Comparison of ENCODE assay signal across 33 cellular contexts in genomic region chr7:142867398-142868187, GRCh38. TPM values are rescaled to one million over a fixed set of nuclear protein-coding genes. Genes with fewer than 3 reads are reported as not detected.
A peak's percentile ranks its signal among the peaks of the same experiment; 100 is the strongest.
DNase-seq lines count a peak whose midpoint lies in the region; ATAC-seq and TF ChIP-seq lines count a peak whose summit lies in the region.
"Had no signal": no experiment of that assay in that cellular context is flagged by ENCODE, and none has a peak within 500 bp of the region (broad histone marks: within the 10 kb centered on the region; RNA-seq: fewer than 3 reads in every experiment).

No MANE protein-coding gene starts in this region.

- H3K27me3 Mint-ChIP-seq in neural progenitor cell (ENCODE audit: insufficient read depth, low read depth) (peaks cover 7% of the 10 kb centered on the region), glutamatergic neuron (ENCODE audit: unreplicated experiment) (peaks cover 6% of the 10 kb centered on the region)
- H3K27me3 Mint-ChIP-seq: activated naive CD8-positive, alpha-beta T cell treated with anti-CD3 and anti-CD28 coated beads, Interleukin-2, amount 50 U/mL, for 24 hours; IgD-negative memory B cell had no signal

- H3K9me3 Mint-ChIP-seq in neural progenitor cell: no peaks in the 10 kb centered on the region
- H3K9me3 Mint-ChIP-seq in glutamatergic neuron (ENCODE audit: unreplicated experiment): peaks cover 1% of the 10 kb centered on the region
- H3K9me3 Mint-ChIP-seq in activated naive CD4-positive, alpha-beta T cell treated with anti-CD3 and anti-CD28 coated beads, Interleukin-2, amount 50 U/mL, for 72 hours: no peaks in the 10 kb centered on the region
- H3K9me3 Mint-ChIP-seq: activated naive CD8-positive, alpha-beta T cell treated with anti-CD3 and anti-CD28 coated beads, Interleukin-2, amount 50 U/mL, for 24 hours; HFFc6; IgD-negative memory B cell; nephron had no signal

- no peak overlapping the region for H2AFZ ChIP-seq in DND-41 (ENCODE audit: low read depth, low read length)
- no peak overlapping the region for H2AFZ ChIP-seq in neural progenitor cell (replicated peaks)
- H2AFZ ChIP-seq: hepatocyte, parathyroid adenoma had no signal

- H3K4me2 ChIP-seq in BLaER1: peak overlapping the region; percentile 24
- H3K4me2 ChIP-seq in DND-41 (ENCODE audit: insufficient read depth, low read length): no peak overlapping the region
- H3K4me2 ChIP-seq in neural progenitor cell: no peak overlapping the region
- H3K4me2 ChIP-seq: hepatocyte, SK-N-SH had no signal

- peak overlapping the region; percentile 63 for H3K27ac Mint-ChIP-seq in neural progenitor cell
- no peak overlapping the region for H3K27ac Mint-ChIP-seq in glutamatergic neuron (ENCODE audit: unreplicated experiment)
- peak overlapping the region in 1 of 2 donors; percentile 47 for H3K27ac Mint-ChIP-seq in activated naive CD4-positive, alpha-beta T cell treated with anti-CD3 and anti-CD28 coated beads, Interleukin-2, amount 50 U/mL, for 72 hours
- H3K27ac Mint-ChIP-seq: activated naive CD8-positive, alpha-beta T cell treated with anti-CD3 and anti-CD28 coated beads, Interleukin-2, amount 50 U/mL, for 24 hours; HFFc6; IgD-negative memory B cell; nephron had no signal

- H3K9me3 ChIP-seq in BLaER1 (no peaks in the 10 kb centered on the region), DND-41 (ENCODE audit: insufficient read depth, low read length, severe bottlenecking) (no peaks in the 10 kb centered on the region), colonic mucosa (no peaks in the 10 kb centered on the region), neural progenitor cell (ENCODE audit: low read depth) (no peaks in the 10 kb centered on the region), stomach (no peaks in the 10 kb centered on the region)
- H3K9me3 ChIP-seq: gastroesophageal sphincter, SK-N-SH, thoracic aorta, vagina had no signal

- peaks cover 3% of the 10 kb centered on the region for H3K36me3 Mint-ChIP-seq in neural progenitor cell
- H3K36me3 Mint-ChIP-seq in glutamatergic neuron (ENCODE audit: unreplicated experiment): no peaks in the 10 kb centered on the region
- H3K36me3 Mint-ChIP-seq in activated naive CD4-positive, alpha-beta T cell treated with anti-CD3 and anti-CD28 coated beads, Interleukin-2, amount 50 U/mL, for 72 hours: no peaks in the 10 kb centered on the region

- no peak; the same call in 2 of the 3 replicates for ATAC-seq in DND-41 (ENCODE audit: insufficient read depth, low read depth)
- no peak for ATAC-seq in activated naive CD4-positive, alpha-beta T cell treated with anti-CD3 and anti-CD28 coated beads, Interleukin-2, amount 50 U/mL, for 72 hours
- ATAC-seq: activated naive CD8-positive, alpha-beta T cell treated with anti-CD3 and anti-CD28 coated beads, Interleukin-2, amount 50 U/mL, for 24 hours; gastroesophageal sphincter; Right ventricle myocardium inferior had no signal

- peaks cover 15% of the 10 kb centered on the region; the same call in 1 of the 2 replicates for H3K36me3 ChIP-seq in BLaER1
- H3K36me3 ChIP-seq in DND-41 (ENCODE audit: insufficient read depth, low read length): peaks cover 100% of the 10 kb centered on the region
- no peaks in the 10 kb centered on the region for H3K36me3 ChIP-seq in colonic mucosa
- H3K36me3 ChIP-seq in neural progenitor cell: no peaks in the 10 kb centered on the region
- H3K36me3 ChIP-seq in stomach: peaks cover 4 to 58% (median 45%) of the 10 kb centered on the region in 4 donors

- H3K9ac ChIP-seq in BLaER1: no peak overlapping the region
- H3K9ac ChIP-seq in DND-41 (ENCODE audit: low read depth, low read length): no peak overlapping the region
- H3K9ac ChIP-seq in colonic mucosa (ENCODE audit: low read depth in 2 of 2, low read length in 2 of 2): no peak overlapping the region
- no peak overlapping the region for H3K9ac ChIP-seq in neural progenitor cell
- H3K9ac ChIP-seq: parathyroid adenoma, SK-N-SH had no signal

- no peak for DNase-seq in DND-41
- DNase-seq in colonic mucosa: peak; percentile 13
- DNase-seq in neural progenitor cell (ENCODE audit: low spot score): no peak
- no peak for DNase-seq in glutamatergic neuron
- DNase-seq in stomach: no peak
- DNase-seq in activated naive CD4-positive, alpha-beta T cell treated with anti-CD3 and anti-CD28 coated beads, Interleukin-2, amount 50 U/mL, for 72 hours (ENCODE audit: low spot score in 2 of 2): no peak
- DNase-seq: activated gamma-delta T cell; activated naive CD8-positive, alpha-beta T cell treated with anti-CD3 and anti-CD28 coated beads, Interleukin-2, amount 50 U/mL, for 24 hours; activated T-cell treated with anti-CD3 and anti-CD28 coated beads, Interleukin-2, amount 50 U/mL, for 1 hour; cerebellar nuclear complex; DMS153; HFFc6; MV-4-11; NCI-H1436; NCI-H2081 treated with DMSO at 0.1 percent for 48 hours; NCI-H2227 treated with DMSO at 0.1 percent for 48 hours; NCI-H69; retina; SK-N-SH; small intestine; stimulated activated naive CD4-positive, alpha-beta T cell treated with Interleukin-2 at 50 U/mL for 16 hours had no signal

- no peaks in the 10 kb centered on the region for H4K20me1 ChIP-seq in BLaER1
- H4K20me1 ChIP-seq in DND-41 (ENCODE audit: insufficient read depth, low read length): peaks cover 7% of the 10 kb centered on the region; the same call in 1 of the 2 replicates
- H4K20me1 ChIP-seq in neural progenitor cell (ENCODE audit: low read depth): no peaks in the 10 kb centered on the region

- 78 to 84% (median 82%) methylated on average over 15 to 18 of the region's 18 CpGs for WGBS in stomach, 5 donors

- intact Hi-C loops in colonic mucosa (cut with DNase I): no loop called here
- intact Hi-C loops in stomach (cut with DNase I; ENCODE audit: low total_unique reads): no loop called here

- no peak for TF ChIP-seq EP300 in stomach (IDR thresholded peaks at IDR 0.05)

- TF ChIP-seq CTCF in DND-41 (IDR thresholded peaks at IDR 0.05; ENCODE audit: borderline replicate concordance, extremely low read depth, low read length, poor library complexity, severe bottlenecking) (no peak), colonic mucosa (IDR thresholded peaks at IDR 0.05) (no peak), neural progenitor cell (IDR thresholded peaks at IDR 0.05) (no peak), glutamatergic neuron (IDR thresholded peaks at IDR 0.05; ENCODE audit: partially characterized antibody, unreplicated experiment) (no peak), stomach (IDR thresholded peaks at IDR 0.05) (no peak)

- no peak overlapping the region for H3K4me3 Mint-ChIP-seq in neural progenitor cell
- H3K4me3 Mint-ChIP-seq in glutamatergic neuron (ENCODE audit: unreplicated experiment): no peak overlapping the region
- H3K4me3 Mint-ChIP-seq: activated naive CD8-positive, alpha-beta T cell treated with anti-CD3 and anti-CD28 coated beads, Interleukin-2, amount 50 U/mL, for 24 hours; HFFc6; IgD-negative memory B cell; nephron had no signal

- TF ChIP-seq POLR2A in stomach (IDR thresholded peaks at IDR 0.05): no peak

- H3K79me2 ChIP-seq in DND-41 (ENCODE audit: insufficient read depth, low read length) (no peaks in the 10 kb centered on the region; the same call in 1 of the 2 replicates), neural progenitor cell (ENCODE audit: low read depth) (no peaks in the 10 kb centered on the region)
- H3K79me2 ChIP-seq: hepatocyte, parathyroid adenoma had no signal

- H3K27me3 ChIP-seq in BLaER1 (no peaks in the 10 kb centered on the region), DND-41 (ENCODE audit: insufficient read depth, low read length, poor library complexity) (no peaks in the 10 kb centered on the region), colonic mucosa (no peaks in the 10 kb centered on the region), neural progenitor cell (no peaks in the 10 kb centered on the region), stomach (no peaks in the 10 kb centered on the region)
- H3K27me3 ChIP-seq: hepatocyte, vagina had no signal

- H3F3A ChIP-seq in neural progenitor cell (ENCODE audit: low read depth): no peaks in the 10 kb centered on the region

- H3K4me3 ChIP-seq in BLaER1 (no peak overlapping the region), DND-41 (ENCODE audit: low read depth in 1 of 2, low read length in 2 of 2) (no peak overlapping the region), colonic mucosa (no peak overlapping the region), neural progenitor cell (no peak overlapping the region), stomach (no peak overlapping the region)
- H3K4me3 ChIP-seq: gastroesophageal sphincter, hepatocyte, thoracic aorta, vagina had no signal

- peaks cover 23% of the 10 kb centered on the region for H3K4me1 ChIP-seq in BLaER1
- 0 out of 2 replicates have a peak, but pooled peaks cover 3% of the 10 kb centered on the region for H3K4me1 ChIP-seq in DND-41 (ENCODE audit: insufficient read depth, low read length)
- no peaks in the 10 kb centered on the region for H3K4me1 ChIP-seq in colonic mucosa
- H3K4me1 ChIP-seq in neural progenitor cell: no peaks in the 10 kb centered on the region
- H3K4me1 ChIP-seq in stomach: no peaks in the 10 kb centered on the region
- H3K4me1 ChIP-seq: gastroesophageal sphincter, parathyroid adenoma had no signal

- H3K27ac ChIP-seq in BLaER1 (0 out of 2 replicates have a peak overlapping the region, but pooled peaks have one; percentile 13), DND-41 (ENCODE audit: low read length) (peak overlapping the region; percentile 9; the same call in 1 of the 2 replicates), colonic mucosa (no peak overlapping the region), neural progenitor cell (no peak overlapping the region), stomach (no peak overlapping the region)
- H3K27ac ChIP-seq: gastroesophageal sphincter, hepatocyte, parathyroid adenoma, thoracic aorta, vagina had no signal

- H3K4me1 Mint-ChIP-seq in neural progenitor cell (no peaks in the 10 kb centered on the region), glutamatergic neuron (ENCODE audit: low read depth, unreplicated experiment) (peaks cover under 1% of the 10 kb centered on the region)
- H3K4me1 Mint-ChIP-seq: activated naive CD8-positive, alpha-beta T cell treated with anti-CD3 and anti-CD28 coated beads, Interleukin-2, amount 50 U/mL, for 24 hours; nephron had no signal

RNA-seq across cellular contexts. Expression of gene EPHB6, which starts 12.7 kb away (rescaled TPM):
- total RNA-seq in colonic mucosa (1 to 10 TPM; 1.5 to 2.3 TPM), neural progenitor cell (ENCODE audit: low replicate concordance) (4.8 and 14.2 TPM in 2 replicates), glutamatergic neuron (ENCODE audit: unreplicated experiment) (21.4 TPM), stomach (1 to 10 TPM; 5.4 to 9.6 (median 8.0) TPM)
- 10 to 100 TPM in 2 of 3 donors, 1 to 10 TPM in 1; 6.2 to 23.1 (median 19.3) TPM for polyA plus RNA-seq in stomach
- total RNA-seq in activated naive CD4-positive, alpha-beta T cell treated with anti-CD3 and anti-CD28 coated beads, Interleukin-2, amount 50 U/mL, for 72 hours: 10 to 100 TPM; 16.0 to 32.8 TPM

RNA-seq across cellular contexts. Expression of gene TRPV6, which starts 18.0 kb away (rescaled TPM):
- under 1 TPM; 0.05 to 0.61 TPM for total RNA-seq in colonic mucosa
- not detected in 2 replicates for total RNA-seq in neural progenitor cell (ENCODE audit: low replicate concordance)
- total RNA-seq in glutamatergic neuron (ENCODE audit: unreplicated experiment): 0.27 TPM
- total RNA-seq in stomach: 10 to 100 TPM in 2 of 5 donors, 1 to 10 TPM in 2, not detected in 1; 2.6 to 11.7 (median 10.3) TPM
- 1 to 10 TPM; 4.7 to 7.7 (median 7.4) TPM for polyA plus RNA-seq in stomach
- total RNA-seq in activated naive CD4-positive, alpha-beta T cell treated with anti-CD3 and anti-CD28 coated beads, Interleukin-2, amount 50 U/mL, for 72 hours: under 1 TPM in 1 of 2 donors, not detected in 1; 0.09 TPM
- total RNA-seq: HFFc6; lung microvascular endothelial cell; Right ventricle myocardium inferior; T-helper 1 cell treated with Interleukin-12 subunit alpha and Interleukin-12 subunit beta and Interleukin-4 antibody, amounts not matched to agents 30 ng/mL and 1 ng/mL, for 36 hours; thoracic aorta had no signal
- polyA plus RNA-seq: BJ, IgD-negative memory B cell, SK-N-SH had no signal

Comparison
In these comparisons a context has a peak if more than half of its experiments do, and no peak if none do; other contexts are left out.
1. H3K27ac ChIP-seq: peak in BLaER1 (single experiment) and DND-41 (single experiment); none in colonic mucosa (single experiment), neural progenitor cell (single experiment) and stomach (0 of 5).